In genomic region chr18:50281295-50281971, GRCh38 we compare ENCODE assay signal across 8 cellular contexts. TPM values are rescaled to one million over a fixed set of nuclear protein-coding genes. Genes with fewer than 3 reads are reported as not detected.
DNase-seq lines count a peak whose midpoint lies in the region; ATAC-seq and TF ChIP-seq lines count a peak whose summit lies in the region.

A gene with protein sequence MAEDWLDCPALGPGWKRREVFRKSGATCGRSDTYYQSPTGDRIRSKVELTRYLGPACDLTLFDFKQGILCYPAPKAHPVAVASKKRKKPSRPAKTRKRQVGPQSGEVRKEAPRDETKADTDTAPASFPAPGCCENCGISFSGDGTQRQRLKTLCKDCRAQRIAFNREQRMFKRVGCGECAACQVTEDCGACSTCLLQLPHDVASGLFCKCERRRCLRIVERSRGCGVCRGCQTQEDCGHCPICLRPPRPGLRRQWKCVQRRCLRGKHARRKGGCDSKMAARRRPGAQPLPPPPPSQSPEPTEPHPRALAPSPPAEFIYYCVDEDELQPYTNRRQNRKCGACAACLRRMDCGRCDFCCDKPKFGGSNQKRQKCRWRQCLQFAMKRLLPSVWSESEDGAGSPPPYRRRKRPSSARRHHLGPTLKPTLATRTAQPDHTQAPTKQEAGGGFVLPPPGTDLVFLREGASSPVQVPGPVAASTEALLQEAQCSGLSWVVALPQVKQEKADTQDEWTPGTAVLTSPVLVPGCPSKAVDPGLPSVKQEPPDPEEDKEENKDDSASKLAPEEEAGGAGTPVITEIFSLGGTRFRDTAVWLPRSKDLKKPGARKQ (minus strand): TSS chr18:50281523. CDS start chr18:50279992, 1,531 bp downstream.

- TF ChIP-seq CTCF in ascending aorta (IDR thresholded peaks at IDR 0.05) (peak in 2 of 3 experiments; percentile 22 to 38), right atrium auricular region (IDR thresholded peaks at IDR 0.05) (peak; percentile 15 to 37), uterus (IDR thresholded peaks at IDR 0.05) (peak; percentile 16 to 68 (median 34))

- TF ChIP-seq POLR2A in uterus (IDR thresholded peaks at IDR 0.05), result peak; percentile 29 to 87

- no peaks in the 10 kb centered on the region for H3K27me3 Mint-ChIP-seq in T-helper 2 cell treated with Interferon-gamma antibody and Interleukin-4, amounts not matched to agents 5 μg/mL and 100 μg/mL, for 36 hours (ENCODE audit: low read depth)

- peak within 1 kb of the TSS; percentile 90 for H3K4me3 Mint-ChIP-seq in T-helper 2 cell treated with Interferon-gamma antibody and Interleukin-4, amounts not matched to agents 5 μg/mL and 100 μg/mL, for 36 hours

- H3K27ac ChIP-seq in ascending aorta (peak within 1 kb of the TSS; percentile 92 to 97), right atrium auricular region (peak within 1 kb of the TSS; percentile 86 to 92), uterus (peak within 1 kb of the TSS; percentile 94 to 96)

- intact Hi-C loops in ascending aorta (cut with DNase I) (loop anchor here (1.0 to 10.0 kb wide), 8 partner anchors 15 to 916 kb away; partner anchors contain the start of genes ACAA2, C18orf32, CFAP53 and ME2), uterus (cut with DNase I; ENCODE audit: low total_unique reads) (no loop called here)

- H3K4me1 Mint-ChIP-seq in T-helper 2 cell treated with Interferon-gamma antibody and Interleukin-4, amounts not matched to agents 5 μg/mL and 100 μg/mL, for 36 hours (ENCODE audit: low read depth), result peaks cover 36% of the 10 kb centered on the region

- H3K27ac Mint-ChIP-seq in T-helper 2 cell treated with Interferon-gamma antibody and Interleukin-4, amounts not matched to agents 5 μg/mL and 100 μg/mL, for 36 hours, result peak within 1 kb of the TSS; percentile 95

- peaks cover 3 to 23% of the 10 kb centered on the region in 2 donors for H3K4me1 ChIP-seq in ascending aorta
- peaks cover 0 to 34% of the 10 kb centered on the region in 2 donors for H3K4me1 ChIP-seq in right atrium auricular region
- peaks cover 4 to 7% of the 10 kb centered on the region in 2 donors for H3K4me1 ChIP-seq in uterus

- H3K36me3 ChIP-seq in ascending aorta (peaks cover 32 to 47% of the 10 kb centered on the region in 2 donors), right atrium auricular region (peaks cover 59% of the 10 kb centered on the region), uterus (no peaks in the 10 kb centered on the region)

- H3K9me3 ChIP-seq in ascending aorta, result no peaks in the 10 kb centered on the region
- H3K9me3 ChIP-seq in right atrium auricular region, result no peaks in the 10 kb centered on the region
- H3K9me3 ChIP-seq in uterus, result no peaks in the 10 kb centered on the region

- H3K9me3 Mint-ChIP-seq in T-helper 2 cell treated with Interferon-gamma antibody and Interleukin-4, amounts not matched to agents 5 μg/mL and 100 μg/mL, for 36 hours, result no peaks in the 10 kb centered on the region

- DNase-seq in NCI-H1930 (lab: John Stamatoyannopoulos, UW) (peak; percentile 98 to 99), ascending aorta (ENCODE audit: low spot score in 2 of 2) (peak; percentile 92 to 98), right atrium auricular region (ENCODE audit: low spot score) (peak; percentile 96), pulmonary artery endothelial cell (ENCODE audit: low read depth, low spot score) (peak; percentile 90), uterus (peak; percentile 97)
- DNase-seq in T-helper 2 cell treated with Interferon-gamma antibody and Interleukin-4, amounts not matched to agents 5 μg/mL and 100 μg/mL, for 36 hours (ENCODE audit: low spot score), result peak; percentile 97

- H3K4me3 ChIP-seq in ascending aorta, result peak within 1 kb of the TSS; percentile 71 to 93
- H3K4me3 ChIP-seq in right atrium auricular region, result peak within 1 kb of the TSS; percentile 84 to 92
- peak within 1 kb of the TSS; percentile 69 to 98 for H3K4me3 ChIP-seq in uterus

- H3K27me3 ChIP-seq in ascending aorta, result no peaks in the 10 kb centered on the region
- H3K27me3 ChIP-seq in right atrium auricular region, result no peaks in the 10 kb centered on the region
- H3K27me3 ChIP-seq in uterus, result no peaks in the 10 kb centered on the region

- peaks cover 68% of the 10 kb centered on the region for H3K36me3 Mint-ChIP-seq in T-helper 2 cell treated with Interferon-gamma antibody and Interleukin-4, amounts not matched to agents 5 μg/mL and 100 μg/mL, for 36 hours (ENCODE audit: low read depth)

- ATAC-seq in GM18502 (IDR thresholded peaks at IDR 0.05; ENCODE audit: poor library complexity, unreplicated experiment), result peak; percentile 90
- ATAC-seq in HG02970 (IDR thresholded peaks at IDR 0.05; ENCODE audit: low FRiP score, unreplicated experiment), result peak; percentile 90

RNA-seq across cellular contexts. Expression of the gene that starts here (rescaled TPM):
- total RNA-seq in ascending aorta, result 53.4 TPM
- 10 to 100 TPM; 47.9 to 77.1 TPM for total RNA-seq in right atrium auricular region
- 49.9 and 69.6 TPM in 2 replicates for total RNA-seq in pulmonary artery endothelial cell
- total RNA-seq in uterus, result 10 to 100 TPM; 20.3 to 82.2 (median 52.7) TPM

Comparison
In these comparisons a context has a peak if more than half of its experiments do, and no peak if none do; other contexts are left out.
1. Peak in every context shown above with its lines: DNase-seq, ATAC-seq, H3K4me3 ChIP-seq and H3K27ac ChIP-seq.